Comparison of ENCODE assay signal across 1 cellular context in the genomic region with DNA sequence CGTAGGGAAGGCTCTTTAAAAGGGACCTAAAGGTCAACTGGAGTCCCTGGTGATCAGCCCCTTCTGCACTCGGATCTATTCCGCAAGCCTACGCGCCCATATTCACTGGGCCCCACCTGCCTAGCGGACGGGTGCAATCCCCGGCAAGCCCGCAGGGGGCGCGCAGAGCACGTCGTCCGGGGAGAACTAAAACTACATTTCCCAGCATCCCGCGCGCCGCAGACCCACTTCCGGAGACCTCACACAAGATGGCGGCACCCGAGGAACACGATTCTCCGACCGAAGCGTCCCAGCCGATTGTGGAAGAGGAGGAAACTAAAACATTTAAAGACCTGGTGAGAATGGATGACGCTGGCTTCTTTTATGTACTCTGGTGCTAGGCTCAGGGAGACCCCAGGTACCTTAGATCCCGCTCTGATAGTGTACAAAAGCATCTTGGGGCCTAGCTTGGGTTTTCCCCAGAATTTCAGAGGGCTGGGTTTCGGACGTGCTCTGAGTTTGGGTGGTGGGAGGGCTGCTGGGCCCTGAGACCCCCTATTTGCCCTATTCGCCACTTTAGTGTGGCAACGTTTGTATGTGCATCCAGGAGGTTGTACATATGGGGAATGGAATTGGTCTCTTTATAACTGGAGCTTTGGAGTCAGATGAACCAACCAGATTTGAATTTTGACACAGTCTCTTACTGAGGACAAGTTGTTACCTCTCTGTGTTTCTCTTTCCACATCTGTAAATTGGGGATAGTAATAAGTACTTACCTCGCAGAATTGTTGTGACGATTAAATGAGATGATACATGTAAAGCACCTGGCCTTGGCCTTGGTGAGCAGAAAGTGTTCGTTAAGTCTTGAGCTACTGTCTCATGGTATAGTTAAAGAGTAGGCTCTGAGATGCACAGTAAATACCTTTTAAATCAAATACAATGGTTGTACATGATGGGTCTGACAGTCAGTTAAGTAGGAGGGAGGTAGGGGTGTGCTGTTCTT.
TF ChIP-seq lines count a peak whose summit lies in the region.

TSS of gene DDX47 (plus strand) at position 227 of the 982 bp plus-strand sequence. CDS start at position 249, 22 bp downstream.

TF ChIP-seq in HepG2, 621 proteins besides CTCF, POLR2A, EP300 and RAD21 (continued from another document and continues in another):
- TF ChIP-seq, protein P1, sequence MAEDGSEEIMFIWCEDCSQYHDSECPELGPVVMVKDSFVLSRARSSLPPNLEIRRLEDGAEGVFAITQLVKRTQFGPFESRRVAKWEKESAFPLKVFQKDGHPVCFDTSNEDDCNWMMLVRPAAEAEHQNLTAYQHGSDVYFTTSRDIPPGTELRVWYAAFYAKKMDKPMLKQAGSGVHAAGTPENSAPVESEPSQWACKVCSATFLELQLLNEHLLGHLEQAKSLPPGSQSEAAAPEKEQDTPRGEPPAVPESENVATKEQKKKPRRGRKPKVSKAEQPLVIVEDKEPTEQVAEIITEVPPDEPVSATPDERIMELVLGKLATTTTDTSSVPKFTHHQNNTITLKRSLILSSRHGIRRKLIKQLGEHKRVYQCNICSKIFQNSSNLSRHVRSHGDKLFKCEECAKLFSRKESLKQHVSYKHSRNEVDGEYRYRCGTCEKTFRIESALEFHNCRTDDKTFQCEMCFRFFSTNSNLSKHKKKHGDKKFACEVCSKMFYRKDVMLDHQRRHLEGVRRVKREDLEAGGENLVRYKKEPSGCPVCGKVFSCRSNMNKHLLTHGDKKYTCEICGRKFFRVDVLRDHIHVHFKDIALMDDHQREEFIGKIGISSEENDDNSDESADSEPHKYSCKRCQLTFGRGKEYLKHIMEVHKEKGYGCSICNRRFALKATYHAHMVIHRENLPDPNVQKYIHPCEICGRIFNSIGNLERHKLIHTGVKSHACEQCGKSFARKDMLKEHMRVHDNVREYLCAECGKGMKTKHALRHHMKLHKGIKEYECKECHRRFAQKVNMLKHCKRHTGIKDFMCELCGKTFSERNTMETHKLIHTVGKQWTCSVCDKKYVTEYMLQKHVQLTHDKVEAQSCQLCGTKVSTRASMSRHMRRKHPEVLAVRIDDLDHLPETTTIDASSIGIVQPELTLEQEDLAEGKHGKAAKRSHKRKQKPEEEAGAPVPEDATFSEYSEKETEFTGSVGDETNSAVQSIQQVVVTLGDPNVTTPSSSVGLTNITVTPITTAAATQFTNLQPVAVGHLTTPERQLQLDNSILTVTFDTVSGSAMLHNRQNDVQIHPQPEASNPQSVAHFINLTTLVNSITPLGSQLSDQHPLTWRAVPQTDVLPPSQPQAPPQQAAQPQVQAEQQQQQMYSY (CRISPR knock-in tag; IDR thresholded peaks at IDR 0.05) = no peak
- TF ChIP-seq CCAR2 (optimal IDR thresholded peaks at IDR 0.05; ENCODE audit: low read depth, low read length) (no peak), ZNF552 (CRISPR knock-in tag; IDR thresholded peaks at IDR 0.05; ENCODE audit: borderline replicate concordance) (no peak), ZNF784 (CRISPR knock-in tag; IDR thresholded peaks at IDR 0.05; ENCODE audit: borderline replicate concordance) (peak; percentile 64; the same call in 1 of the 2 replicates), ZNF720 (CRISPR knock-in tag; IDR thresholded peaks at IDR 0.05) (no peak), SAFB2 (CRISPR knock-in tag; IDR thresholded peaks at IDR 0.05; ENCODE audit: borderline replicate concordance, low read depth) (no peak; the same call in 1 of the 2 replicates), ZBTB38 (CRISPR knock-in tag; IDR thresholded peaks at IDR 0.05) (peak; percentile 59; the same call in 1 of the 2 replicates), MLLT10 (CRISPR knock-in tag; IDR thresholded peaks at IDR 0.05) (no peak), ETS1 (CRISPR knock-in tag; IDR thresholded peaks at IDR 0.05) (no peak), ZNF33B (CRISPR knock-in tag; IDR thresholded peaks at IDR 0.05) (no peak), KDM1A (CRISPR knock-in tag; IDR thresholded peaks at IDR 0.05) (no peak), ZNF816 (CRISPR knock-in tag; IDR thresholded peaks at IDR 0.05; ENCODE audit: borderline replicate concordance) (0 out of 2 replicates have a peak, but pooled peaks have one; percentile 32), TOE1 (CRISPR knock-in tag; IDR thresholded peaks at IDR 0.05) (0 out of 2 replicates have a peak, but pooled peaks have one; percentile 32), ZNF563 (CRISPR knock-in tag; IDR thresholded peaks at IDR 0.05) (no peak), ZNF670 (CRISPR knock-in tag; IDR thresholded peaks at IDR 0.05; ENCODE audit: borderline replicate concordance) (0 out of 2 replicates have a peak, but pooled peaks have one; percentile 22), IRF9 (CRISPR knock-in tag; IDR thresholded peaks at IDR 0.05; ENCODE audit: borderline replicate concordance) (no peak), ZSCAN20 (CRISPR knock-in tag; IDR thresholded peaks at IDR 0.05; ENCODE audit: borderline replicate concordance) (no peak), NCOA5 (CRISPR knock-in tag; IDR thresholded peaks at IDR 0.05) (no peak), ZNF207 (IDR thresholded peaks at IDR 0.05; ENCODE audit: borderline replicate concordance) (no peak), JUND (CRISPR knock-in tag; IDR thresholded peaks at IDR 0.05) (no peak), KAT8 (CRISPR knock-in tag; IDR thresholded peaks at IDR 0.05) (peak; percentile 94), SAP130 (CRISPR knock-in tag; IDR thresholded peaks at IDR 0.05; ENCODE audit: low read depth) (peak; percentile 87), ATAD3A (CRISPR knock-in tag; IDR thresholded peaks at IDR 0.05) (no peak)
- TF ChIP-seq, protein P2, sequence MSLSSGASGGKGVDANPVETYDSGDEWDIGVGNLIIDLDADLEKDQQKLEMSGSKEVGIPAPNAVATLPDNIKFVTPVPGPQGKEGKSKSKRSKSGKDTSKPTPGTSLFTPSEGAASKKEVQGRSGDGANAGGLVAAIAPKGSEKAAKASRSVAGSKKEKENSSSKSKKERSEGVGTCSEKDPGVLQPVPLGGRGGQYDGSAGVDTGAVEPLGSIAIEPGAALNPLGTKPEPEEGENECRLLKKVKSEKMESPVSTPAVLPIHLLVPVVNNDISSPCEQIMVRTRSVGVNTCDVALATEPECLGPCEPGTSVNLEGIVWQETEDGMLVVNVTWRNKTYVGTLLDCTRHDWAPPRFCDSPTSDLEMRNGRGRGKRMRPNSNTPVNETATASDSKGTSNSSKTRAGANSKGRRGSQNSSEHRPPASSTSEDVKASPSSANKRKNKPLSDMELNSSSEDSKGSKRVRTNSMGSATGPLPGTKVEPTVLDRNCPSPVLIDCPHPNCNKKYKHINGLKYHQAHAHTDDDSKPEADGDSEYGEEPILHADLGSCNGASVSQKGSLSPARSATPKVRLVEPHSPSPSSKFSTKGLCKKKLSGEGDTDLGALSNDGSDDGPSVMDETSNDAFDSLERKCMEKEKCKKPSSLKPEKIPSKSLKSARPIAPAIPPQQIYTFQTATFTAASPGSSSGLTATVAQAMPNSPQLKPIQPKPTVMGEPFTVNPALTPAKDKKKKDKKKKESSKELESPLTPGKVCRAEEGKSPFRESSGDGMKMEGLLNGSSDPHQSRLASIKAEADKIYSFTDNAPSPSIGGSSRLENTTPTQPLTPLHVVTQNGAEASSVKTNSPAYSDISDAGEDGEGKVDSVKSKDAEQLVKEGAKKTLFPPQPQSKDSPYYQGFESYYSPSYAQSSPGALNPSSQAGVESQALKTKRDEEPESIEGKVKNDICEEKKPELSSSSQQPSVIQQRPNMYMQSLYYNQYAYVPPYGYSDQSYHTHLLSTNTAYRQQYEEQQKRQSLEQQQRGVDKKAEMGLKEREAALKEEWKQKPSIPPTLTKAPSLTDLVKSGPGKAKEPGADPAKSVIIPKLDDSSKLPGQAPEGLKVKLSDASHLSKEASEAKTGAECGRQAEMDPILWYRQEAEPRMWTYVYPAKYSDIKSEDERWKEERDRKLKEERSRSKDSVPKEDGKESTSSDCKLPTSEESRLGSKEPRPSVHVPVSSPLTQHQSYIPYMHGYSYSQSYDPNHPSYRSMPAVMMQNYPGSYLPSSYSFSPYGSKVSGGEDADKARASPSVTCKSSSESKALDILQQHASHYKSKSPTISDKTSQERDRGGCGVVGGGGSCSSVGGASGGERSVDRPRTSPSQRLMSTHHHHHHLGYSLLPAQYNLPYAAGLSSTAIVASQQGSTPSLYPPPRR (CRISPR knock-in tag; IDR thresholded peaks at IDR 0.05; ENCODE audit: borderline replicate concordance) = peak; percentile 42; the same call in 1 of the 2 replicates
- TF ChIP-seq, protein P3, sequence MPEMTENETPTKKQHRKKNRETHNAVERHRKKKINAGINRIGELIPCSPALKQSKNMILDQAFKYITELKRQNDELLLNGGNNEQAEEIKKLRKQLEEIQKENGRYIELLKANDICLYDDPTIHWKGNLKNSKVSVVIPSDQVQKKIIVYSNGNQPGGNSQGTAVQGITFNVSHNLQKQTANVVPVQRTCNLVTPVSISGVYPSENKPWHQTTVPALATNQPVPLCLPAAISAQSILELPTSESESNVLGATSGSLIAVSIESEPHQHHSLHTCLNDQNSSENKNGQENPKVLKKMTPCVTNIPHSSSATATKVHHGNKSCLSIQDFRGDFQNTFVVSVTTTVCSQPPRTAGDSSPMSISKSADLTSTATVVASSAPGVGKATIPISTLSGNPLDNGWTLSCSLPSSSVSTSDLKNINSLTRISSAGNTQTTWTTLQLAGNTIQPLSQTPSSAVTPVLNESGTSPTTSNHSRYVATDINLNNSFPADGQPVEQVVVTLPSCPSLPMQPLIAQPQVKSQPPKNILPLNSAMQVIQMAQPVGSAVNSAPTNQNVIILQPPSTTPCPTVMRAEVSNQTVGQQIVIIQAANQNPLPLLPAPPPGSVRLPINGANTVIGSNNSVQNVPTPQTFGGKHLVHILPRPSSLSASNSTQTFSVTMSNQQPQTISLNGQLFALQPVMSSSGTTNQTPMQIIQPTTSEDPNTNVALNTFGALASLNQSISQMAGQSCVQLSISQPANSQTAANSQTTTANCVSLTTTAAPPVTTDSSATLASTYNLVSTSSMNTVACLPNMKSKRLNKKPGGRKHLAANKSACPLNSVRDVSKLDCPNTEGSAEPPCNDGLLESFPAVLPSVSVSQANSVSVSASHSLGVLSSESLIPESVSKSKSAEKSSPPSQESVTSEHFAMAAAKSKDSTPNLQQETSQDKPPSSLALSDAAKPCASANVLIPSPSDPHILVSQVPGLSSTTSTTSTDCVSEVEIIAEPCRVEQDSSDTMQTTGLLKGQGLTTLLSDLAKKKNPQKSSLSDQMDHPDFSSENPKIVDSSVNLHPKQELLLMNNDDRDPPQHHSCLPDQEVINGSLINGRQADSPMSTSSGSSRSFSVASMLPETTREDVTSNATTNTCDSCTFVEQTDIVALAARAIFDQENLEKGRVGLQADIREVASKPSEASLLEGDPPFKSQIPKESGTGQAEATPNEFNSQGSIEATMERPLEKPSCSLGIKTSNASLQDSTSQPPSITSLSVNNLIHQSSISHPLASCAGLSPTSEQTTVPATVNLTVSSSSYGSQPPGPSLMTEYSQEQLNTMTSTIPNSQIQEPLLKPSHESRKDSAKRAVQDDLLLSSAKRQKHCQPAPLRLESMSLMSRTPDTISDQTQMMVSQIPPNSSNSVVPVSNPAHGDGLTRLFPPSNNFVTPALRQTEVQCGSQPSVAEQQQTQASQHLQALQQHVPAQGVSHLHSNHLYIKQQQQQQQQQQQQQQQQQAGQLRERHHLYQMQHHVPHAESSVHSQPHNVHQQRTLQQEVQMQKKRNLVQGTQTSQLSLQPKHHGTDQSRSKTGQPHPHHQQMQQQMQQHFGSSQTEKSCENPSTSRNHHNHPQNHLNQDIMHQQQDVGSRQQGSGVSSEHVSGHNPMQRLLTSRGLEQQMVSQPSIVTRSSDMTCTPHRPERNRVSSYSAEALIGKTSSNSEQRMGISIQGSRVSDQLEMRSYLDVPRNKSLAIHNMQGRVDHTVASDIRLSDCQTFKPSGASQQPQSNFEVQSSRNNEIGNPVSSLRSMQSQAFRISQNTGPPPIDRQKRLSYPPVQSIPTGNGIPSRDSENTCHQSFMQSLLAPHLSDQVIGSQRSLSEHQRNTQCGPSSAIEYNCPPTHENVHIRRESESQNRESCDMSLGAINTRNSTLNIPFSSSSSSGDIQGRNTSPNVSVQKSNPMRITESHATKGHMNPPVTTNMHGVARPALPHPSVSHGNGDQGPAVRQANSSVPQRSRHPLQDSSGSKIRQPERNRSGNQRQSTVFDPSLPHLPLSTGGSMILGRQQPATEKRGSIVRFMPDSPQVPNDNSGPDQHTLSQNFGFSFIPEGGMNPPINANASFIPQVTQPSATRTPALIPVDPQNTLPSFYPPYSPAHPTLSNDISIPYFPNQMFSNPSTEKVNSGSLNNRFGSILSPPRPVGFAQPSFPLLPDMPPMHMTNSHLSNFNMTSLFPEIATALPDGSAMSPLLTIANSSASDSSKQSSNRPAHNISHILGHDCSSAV (CRISPR knock-in tag; IDR thresholded peaks at IDR 0.05; ENCODE audit: borderline replicate concordance) = no peak
